Comparison of ENCODE assay signal across 26 cellular contexts in the genomic region with DNA sequence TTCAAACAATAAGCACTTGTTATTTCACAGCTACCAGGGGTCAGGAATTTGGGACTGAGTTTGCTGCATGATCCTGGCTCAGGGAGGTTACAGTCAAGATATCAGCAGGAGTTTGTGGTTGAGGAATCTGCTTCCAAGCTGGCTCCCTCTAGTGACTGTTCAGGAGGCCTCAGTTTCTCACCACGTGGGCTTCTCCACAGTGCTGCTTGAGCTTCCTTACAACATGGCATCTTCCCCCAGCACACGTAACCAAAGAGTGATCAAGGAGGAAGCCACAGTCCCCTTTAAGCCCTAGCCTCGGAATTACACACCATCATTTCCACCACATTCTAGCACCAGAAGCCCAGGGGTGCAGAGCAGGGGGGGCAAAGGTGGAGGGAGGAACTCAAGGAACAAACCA. TPM values are rescaled to one million over a fixed set of nuclear protein-coding genes. Genes with fewer than 3 reads are reported as not detected.
A peak's percentile ranks its signal among the peaks of the same experiment; 100 is the strongest.
DNase-seq lines count a peak whose midpoint lies in the region; ATAC-seq, FAIRE-seq and TF ChIP-seq lines count a peak whose summit lies in the region.
"Had no signal": no experiment of that assay in that cellular context is flagged by ENCODE, and none has a peak within 500 bp of the region (broad histone marks: within the 10 kb centered on the region; RNA-seq: fewer than 3 reads in every experiment).

No MANE protein-coding gene starts in this region.

- peak; percentile 42 for FAIRE-seq in K562 (lab: Jason Lieb, UNC)
- FAIRE-seq: A549, D721Med, urothelium cell line had no signal

- H3K9me2 ChIP-seq in SK-N-SH: no peaks in the 10 kb centered on the region

- TF ChIP-seq POLR2A in NB4 (IDR thresholded peaks at IDR 0.05; ENCODE audit: extremely low read depth, insufficient read length) (no peak), K562 (conservative IDR thresholded peaks at IDR 0.05) (no peak)

- no peak overlapping the region for H3K4me3 ChIP-seq in SK-N-SH (ENCODE audit: low read depth in 2 of 2, low read length in 1 of 2)
- no peak overlapping the region for H3K4me3 ChIP-seq in NB4 (ENCODE audit: low read depth, low read length)
- H3K4me3 ChIP-seq in K562: no peak overlapping the region
- H3K4me3 ChIP-seq in mucosa of descending colon: no peak overlapping the region
- H3K4me3 ChIP-seq: A549, ascending aorta, BLaER1, MG63 had no signal

- TF ChIP-seq CTCF in SK-N-SH (IDR thresholded peaks at IDR 0.05) (no peak), NB4 (IDR thresholded peaks at IDR 0.05; ENCODE audit: low read depth, low read length) (no peak), K562 (IDR thresholded peaks at IDR 0.05 in 2 of 3, conservative IDR thresholded peaks at IDR 0.05 in 1 of 3; ENCODE audit: insufficient read depth in 2 of 3, low read depth in 1 of 3, low read length in 3 of 3) (peak in 2 of 3 experiments; percentile 27 to 32; a peak in 3 of 6 replicates), mucosa of descending colon (IDR thresholded peaks at IDR 0.05) (no peak)

- H3K27ac ChIP-seq in SK-N-SH (ENCODE audit: low read depth in 2 of 2, low read length in 1 of 2) (no peak overlapping the region), K562 (ENCODE audit: extremely low read depth, low read depth, low read length) (no peak overlapping the region)
- H3K27ac ChIP-seq: A549, ascending aorta, BLaER1 had no signal

- TF ChIP-seq EP300 in SK-N-SH (IDR thresholded peaks at IDR 0.05; ENCODE audit: borderline replicate concordance in 1 of 2, low read depth in 1 of 2, low read length in 1 of 2) (no peak), K562 (IDR thresholded peaks at IDR 0.05; ENCODE audit: low read length) (no peak)

- H3K27me3 ChIP-seq in SK-N-SH (ENCODE audit: insufficient read depth): peaks cover 6% of the 10 kb centered on the region; the same call in 1 of the 2 replicates
- peaks cover 0 to 4% of the 10 kb centered on the region in 2 experiments; a peak in 1 of 5 replicates for H3K27me3 ChIP-seq in K562 (ENCODE audit: control insufficient read depth in 2 of 2, insufficient read depth in 2 of 2, low read length in 2 of 2)
- H3K27me3 ChIP-seq: ascending aorta, BLaER1, MG63 had no signal

- H3K4me1 ChIP-seq in SK-N-SH (ENCODE audit: control insufficient read depth in 1 of 2, insufficient read depth in 2 of 2, low read depth in 1 of 2, low read length in 1 of 2) (no peaks in the 10 kb centered on the region), K562 (replicated peaks in 1 of 2; ENCODE audit: control insufficient read depth in 2 of 2, insufficient read depth in 2 of 2, low read length in 2 of 2) (peaks cover 0 to 9% of the 10 kb centered on the region in 2 experiments; a peak in 3 of 5 replicates), mucosa of descending colon (ENCODE audit: low read depth) (no peaks in the 10 kb centered on the region)
- H3K4me1 ChIP-seq: A549, ascending aorta, BLaER1 had no signal

- CTCF ChIA-PET in SK-N-SH (lab: Yijun Ruan, JAX): interaction anchor here (1.2 to 1.3 kb wide), 2 partner anchors 17 to 22 kb away, joined by 3 read pairs; no protein-coding TSS in a partner anchor
- CTCF ChIA-PET in K562 (lab: Yijun Ruan, JAX; ENCODE audit: low intra/inter-chr PET ratio): no interaction called here

- ATAC-seq in SK-N-SH treated with all-trans-retinoic acid at 6 μM for 48 hours: no peak
- ATAC-seq in K562: no peak
- ATAC-seq in HG03342 (IDR thresholded peaks at IDR 0.05; ENCODE audit: unreplicated experiment): no peak
- ATAC-seq in mucosa of descending colon: no peak
- ATAC-seq: A549; activated CD8-positive, alpha-beta T cell treated with anti-CD3 and anti-CD28 coated beads, Interleukin-2, amount 10 ng/mL, durations not matched to agents 7 days and 5 days; esophagus mucosa; naive thymus-derived CD4-positive, alpha-beta T cell had no signal

- no peaks in the 10 kb centered on the region for H3K9me3 ChIP-seq in SK-N-SH
- peaks cover 2% of the 10 kb centered on the region; the same call in 1 of the 2 replicates for H3K9me3 ChIP-seq in K562 (replicated peaks; ENCODE audit: control insufficient read depth, insufficient read depth, low read depth, low read length)
- peaks cover 4% of the 10 kb centered on the region for H3K9me3 ChIP-seq in mucosa of descending colon
- H3K9me3 ChIP-seq: ascending aorta, MG63 had no signal

- H3K36me3 ChIP-seq in SK-N-SH (replicated peaks in 1 of 2; ENCODE audit: control insufficient read depth in 1 of 2, insufficient read depth in 2 of 2, low read length in 1 of 2) (no peaks in the 10 kb centered on the region), K562 (ENCODE audit: control insufficient read depth, insufficient read depth, low read length) (no peaks in the 10 kb centered on the region), mucosa of descending colon (ENCODE audit: low read depth) (no peaks in the 10 kb centered on the region)
- H3K36me3 ChIP-seq: ascending aorta, MG63 had no signal

- no peak overlapping the region for H3K4me2 ChIP-seq in SK-N-SH
- H3K4me2 ChIP-seq in K562 (ENCODE audit: insufficient read depth, low read length): no peak overlapping the region
- H3K4me2 ChIP-seq: A549, BLaER1 had no signal

- no peak overlapping the region for H3K9ac ChIP-seq in SK-N-SH
- H3K9ac ChIP-seq in K562 (ENCODE audit: insufficient read depth in 1 of 2, low read depth in 2 of 2, low read length in 2 of 2): no peak overlapping the region
- H3K9ac ChIP-seq: BLaER1 had no signal

- intact Hi-C loops in K562 (cut with micrococcal nuclease): no loop called here
- intact Hi-C loops in mucosa of descending colon (cut with DNase I, micrococcal nuclease): no loop called here

- H4K20me1 ChIP-seq in SK-N-SH (ENCODE audit: insufficient read depth) (no peaks in the 10 kb centered on the region), K562 (replicated peaks; ENCODE audit: control insufficient read depth, insufficient read depth, low read length) (no peaks in the 10 kb centered on the region)
- H4K20me1 ChIP-seq: BLaER1 had no signal

- TF ChIP-seq RAD21 in SK-N-SH (IDR thresholded peaks at IDR 0.05; ENCODE audit: low read length): no peak
- TF ChIP-seq RAD21 in K562 (CRISPR knock-in tag; conservative IDR thresholded peaks at IDR 0.05 in 1 of 2, IDR thresholded peaks at IDR 0.05 in 1 of 2): no peak

- no peak for DNase-seq in SK-N-SH
- peak; percentile 38 for DNase-seq in NB4 (ENCODE audit: low read depth)
- DNase-seq in K562 (ENCODE audit: extremely low read depth in 1 of 4, low spot score in 3 of 4): peak in 3 of 4 experiments; percentile 24 to 40 (median 40)
- DNase-seq in inferior parietal cortex (ENCODE audit: extremely low spot score): no peak
- DNase-seq in NCI-H146 (lab: John Stamatoyannopoulos, UW): no peak
- DNase-seq in mucosa of descending colon: no peak
- DNase-seq: activated CD8-positive, alpha-beta T cell treated with anti-CD3 and anti-CD28 coated beads, Interleukin-2, amount 10 ng/mL, durations not matched to agents 7 days and 5 days; activated naive CD4-positive, alpha-beta T cell treated with anti-CD3 and anti-CD28 coated beads, Interleukin-2, amount 50 U/mL, for 16 hours; activated T-cell treated with anti-CD3 and anti-CD28 coated beads, Interleukin-2, amount 50 U/mL, for 48 hours; cerebellar nuclear complex; effector CD8-positive, alpha-beta T cell; mammary epithelial cell; MG63; naive thymus-derived CD4-positive, alpha-beta T cell; NCI-H1694; retina had no signal

- H2AFZ ChIP-seq in SK-N-SH (ENCODE audit: low read depth) (no peak overlapping the region), K562 (ENCODE audit: low read depth, low read length) (no peak overlapping the region)

- H3K79me2 ChIP-seq in SK-N-SH (ENCODE audit: insufficient read depth) (no peaks in the 10 kb centered on the region), K562 (ENCODE audit: control insufficient read depth, insufficient read depth, low read length) (no peaks in the 10 kb centered on the region)

- POLR2A ChIA-PET in SK-N-SH (lab: Yijun Ruan, JAX) (no interaction called here), K562 (lab: Yijun Ruan, JAX) (interaction anchor here (0.6 to 1.4 kb wide), 4 partner anchors 11 to 303 kb away, joined by 3 to 7 read pairs (median 4); no protein-coding TSS in a partner anchor)

- in situ Hi-C loops in K562 (cut with MboI): no loop called here

- no peaks in the 10 kb centered on the region for H3F3A ChIP-seq in SK-N-SH (replicated peaks; ENCODE audit: insufficient read depth)

- BruUV-seq in K562 (replicated peaks; lab: Mats Ljungman, UMichigan): no TSS peak

- WGBS in SK-N-SH (ENCODE audit: low lambda C conversion rate): 32% methylated on average over 3 of the region's 3 CpGs
- 3% methylated on average over 3 of the region's 3 CpGs for WGBS in K562 (ENCODE audit: insufficient coverage, low coverage, missing lambda C conversion rate)

- no peaks in the 10 kb centered on the region for H3K9me1 ChIP-seq in K562 (ENCODE audit: control insufficient read depth, insufficient read depth, low read length)

TF ChIP-seq in SK-N-SH, 30 proteins besides CTCF, POLR2A, EP300 and RAD21 (continues in another document):
- TF ChIP-seq SMC3 (IDR thresholded peaks at IDR 0.05; ENCODE audit: low read depth, low read length): no peak
- TF ChIP-seq MEF2A (IDR thresholded peaks at IDR 0.05; ENCODE audit: borderline replicate concordance, low read depth): no peak

TF ChIP-seq in K562, 482 proteins besides CTCF, POLR2A, EP300 and RAD21 (continues in another document):
- TF ChIP-seq IFI16 (CRISPR knock-in tag; IDR thresholded peaks at IDR 0.05) (no peak), HNRNPL (IDR thresholded peaks at IDR 0.05; ENCODE audit: low read depth, low read length) (no peak)

RNA-seq across cellular contexts. Expression of a gene that starts 28.8 kb away (rescaled TPM):
- polyA plus RNA-seq in SK-N-SH (2012; rRNA removed) (0.33 and 0.57 TPM in 2 replicates), K562 (2011; rRNA removed) (0.28 and 0.38 TPM in 2 replicates), K562 (2014; fragmentation: Illumina TruSeq; extraction: Trizol) (0.22 and 0.39 TPM in 2 replicates), K562 (2014; fragmentation: Nextera tagmentation; extraction: Ambion mirVana) (under 1 TPM; 0.01 to 0.07 TPM), K562 (2014; rRNA removed) (0.27 and 0.56 TPM in 2 replicates)
- polyA plus RNA-seq in SK-N-SH (2012; cell fraction: cytosol; rRNA removed): 0.27 and 0.42 TPM in 2 replicates
- 1.5 and 3.5 TPM in 2 replicates for polyA plus RNA-seq in SK-N-SH (2012; cell fraction: nucleus; rRNA removed)
- 0.18 and 0.69 TPM in 2 replicates for total RNA-seq in K562 (2011; cell fraction: chromatin; rRNA removed; ENCODE audit: low replicate concordance)
- 0.50 and 0.53 TPM in 2 replicates for total RNA-seq in K562 (2011; cell fraction: nucleolus; rRNA removed)
- 0.81 and 0.99 TPM in 2 replicates for total RNA-seq in K562 (2011; cell fraction: nucleoplasm; rRNA removed)
- total RNA-seq in K562 (2014; rRNA removed) (0.05 and 0.73 TPM in 2 replicates), K562 (2014; rRNA removed; fragmentation: Illumina TruSeq; extraction: Trizol) (0.07 and 0.26 TPM in 2 replicates), K562 (2015; rRNA removed; fragmentation: Illumina TruSeq; extraction: Trizol) (0.36 and 0.41 TPM in 2 replicates), K562 (2021) (0.29 and 0.49 TPM in 2 replicates), mucosa of descending colon (1 to 10 TPM in 1 of 3 donors, under 1 TPM in 2; 0.75 to 2.7 (median 0.79) TPM)
- 0.21 and 0.25 TPM in 2 replicates for polyA plus RNA-seq in K562 (2011; cell fraction: cytosol; rRNA removed)
- polyA plus RNA-seq in K562 (2011; cell fraction: nucleus; rRNA removed): 1.4 and 2.7 TPM in 2 replicates
- 0.52 and 0.54 TPM in 2 replicates for polyA plus RNA-seq in K562 (2012)
- 0.18 and 0.30 TPM in 2 replicates for polyA minus RNA-seq in K562 (2011; rRNA and poly(A)+ RNA removed)
- not detected in 2 replicates for polyA minus RNA-seq in K562 (2011; cell fraction: cytosol; rRNA and poly(A)+ RNA removed)
- 0.27 and 0.44 TPM in 2 replicates for polyA minus RNA-seq in K562 (2011; cell fraction: nucleus; rRNA and poly(A)+ RNA removed)
- total RNA-seq: ascending aorta, esophagus mucosa, omental fat pad, RPMI7951 had no signal
- polyA plus RNA-seq: naive thymus-derived CD4-positive, alpha-beta T cell had no signal

Comparison
In these comparisons a context has a peak if more than half of its experiments do, and no peak if none do; other contexts are left out.
1. DNase-seq: peak in NB4 (single experiment) and K562 (3 of 4); none in SK-N-SH (single experiment), inferior parietal cortex (single experiment), NCI-H146 (single experiment) and mucosa of descending colon (0 of 3).
2. CTCF ChIP-seq: peak in K562 (2 of 3); none in SK-N-SH (single experiment), NB4 (single experiment) and mucosa of descending colon (single experiment).